Comparison of ENCODE assay signal across 30 cellular contexts in the genomic region with DNA sequence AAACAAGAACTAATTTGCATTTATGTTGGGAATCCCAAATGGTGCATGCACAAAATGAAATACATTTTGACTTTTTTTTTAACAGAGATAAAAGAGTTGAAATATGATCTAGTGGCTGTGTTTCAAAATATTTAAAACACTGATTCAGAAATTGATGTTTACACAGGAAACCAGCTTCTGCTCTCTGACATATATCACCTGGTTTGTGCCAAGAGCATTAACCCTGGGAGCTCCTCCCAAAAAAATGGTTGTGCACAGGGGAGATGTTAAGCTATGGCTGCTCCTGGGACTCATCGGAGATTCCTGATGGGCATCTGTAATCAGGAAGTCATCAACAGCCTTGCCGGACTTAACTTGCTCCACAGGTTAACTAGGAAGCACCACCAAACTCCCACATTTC.
"Had no signal": no experiment of that assay in that cellular context is flagged by ENCODE, and none has a peak within 500 bp of the region (broad histone marks: within the 10 kb centered on the region; RNA-seq: fewer than 3 reads in every experiment).

No MANE protein-coding gene starts in this region.

- H3K4me3 Mint-ChIP-seq: naive B cell; naive thymus-derived CD8-positive, alpha-beta T cell; natural killer cell treated with Interleukin-12 subunit alpha and Interleukin-12 subunit beta and Interleukin-15 and Interleukin-18, amount 100 ng/mL, for 72 hours; nephron progenitor cell; neural crest cell; stimulated activated memory B cell treated with anti-CD40 and anti-IgM and Interleukin-4, amounts not matched to agents 10 μg/mL and 1 μg/mL and 100 μg/mL, for 72 hours; stimulated activated naive CD8-positive, alpha-beta T cell treated with anti-CD3 and anti-CD28 coated beads, Interleukin-15, amount 100 ng/mL, for 72 hours had no signal

- H3K9me3 ChIP-seq: ovary, psoas muscle, right lobe of liver, sigmoid colon, suprapubic skin, testis, tibial artery, transverse colon, upper lobe of left lung had no signal

- H2AFZ ChIP-seq: parathyroid adenoma had no signal

- FAIRE-seq: small intestine, urothelium cell line had no signal

- H3K9ac ChIP-seq: parathyroid adenoma had no signal

- H3K36me3 ChIP-seq: ovary, right lobe of liver, sigmoid colon, suprapubic skin, tibial artery, transverse colon, upper lobe of left lung had no signal

- DNase-seq: naive B cell; naive thymus-derived CD8-positive, alpha-beta T cell; nephron progenitor cell; occipital lobe; ovary; psoas muscle; right cardiac atrium; right lobe of liver; sigmoid colon; small intestine; stimulated activated CD4-positive, alpha-beta T cell treated with anti-CD3 and anti-CD28 coated beads, Interleukin-12 subunit alpha, Interleukin-12 subunit beta, amount 100 ng/mL, for 4 hours; stimulated activated CD4-positive, alpha-beta T cell treated with anti-CD3 and anti-CD28 coated beads, Interleukin-1b, Interleukin-23, amount 100 ng/mL, for 48 hours; stimulated activated CD4-positive, alpha-beta T cell treated with anti-CD3 and anti-CD28 coated beads, Interleukin-4, amount 100 ng/mL, for 1 hour; stimulated activated CD4-positive, alpha-beta T cell treated with anti-CD3 and anti-CD28 coated beads, Interleukin-4, amount 100 ng/mL, for 4 hours; stimulated activated CD8-positive, alpha-beta memory T cell treated with anti-CD3 and anti-CD28 coated beads, Interleukin-4, amount 100 ng/mL, for 48 hours; stimulated activated naive CD4-positive, alpha-beta T cell; stimulated activated naive CD8-positive, alpha-beta T cell treated with anti-CD3 and anti-CD28 coated beads, Interleukin-15, amount 100 ng/mL, for 72 hours; stimulated activated naive CD8-positive, alpha-beta T cell treated with anti-CD3 and anti-CD28 coated beads, Interleukin-15, Interleukin-2, amounts not matched to agents 100 U/mL and 50 U/mL, for 24 hours; substantia nigra; testis; tibial artery; transverse colon; upper lobe of left lung had no signal

- H3K4me1 Mint-ChIP-seq: naive B cell; nephron progenitor cell; neural crest cell; stimulated activated memory B cell treated with anti-CD40 and anti-IgM and Interleukin-4, amounts not matched to agents 10 μg/mL and 1 μg/mL and 100 μg/mL, for 72 hours; stimulated activated naive CD8-positive, alpha-beta T cell treated with anti-CD3 and anti-CD28 coated beads, Interleukin-15, amount 100 ng/mL, for 72 hours had no signal

- H3K4me3 ChIP-seq: ovary, psoas muscle, right lobe of liver, sigmoid colon, suprapubic skin, testis, tibial artery, transverse colon, upper lobe of left lung had no signal

- H3K36me3 Mint-ChIP-seq: naive B cell; naive thymus-derived CD8-positive, alpha-beta T cell; natural killer cell treated with Interleukin-12 subunit alpha and Interleukin-12 subunit beta and Interleukin-15 and Interleukin-18, amount 100 ng/mL, for 72 hours; stimulated activated memory B cell treated with anti-CD40 and anti-IgM and Interleukin-4, amounts not matched to agents 10 μg/mL and 1 μg/mL and 100 μg/mL, for 72 hours had no signal

- H3K79me2 ChIP-seq: parathyroid adenoma had no signal

- H3K4me1 ChIP-seq: parathyroid adenoma, psoas muscle, right lobe of liver, sigmoid colon, suprapubic skin, testis, tibial artery, transverse colon, upper lobe of left lung had no signal

- ATAC-seq: naive thymus-derived CD8-positive, alpha-beta T cell; psoas muscle; right cardiac atrium; right lobe of liver; stimulated activated naive CD8-positive, alpha-beta T cell treated with anti-CD3 and anti-CD28 coated beads, Interleukin-15, amount 100 ng/mL, for 72 hours; stimulated activated naive CD8-positive, alpha-beta T cell treated with anti-CD3 and anti-CD28 coated beads, Interleukin-15, Interleukin-2, amounts not matched to agents 100 U/mL and 50 U/mL, for 24 hours had no signal

- H3K27ac ChIP-seq: ovary, parathyroid adenoma, psoas muscle, right lobe of liver, sigmoid colon, suprapubic skin, testis, tibial artery, transverse colon, upper lobe of left lung had no signal

- H3K27me3 ChIP-seq: ovary, right lobe of liver, testis, upper lobe of left lung had no signal

- H3K27ac Mint-ChIP-seq: naive B cell; naive thymus-derived CD8-positive, alpha-beta T cell; natural killer cell treated with Interleukin-12 subunit alpha and Interleukin-12 subunit beta and Interleukin-15 and Interleukin-18, amount 100 ng/mL, for 72 hours; nephron progenitor cell; progenitor cell of endocrine pancreas; stimulated activated memory B cell treated with anti-CD40 and anti-IgM and Interleukin-4, amounts not matched to agents 10 μg/mL and 1 μg/mL and 100 μg/mL, for 72 hours; stimulated activated naive CD8-positive, alpha-beta T cell treated with anti-CD3 and anti-CD28 coated beads, Interleukin-15, amount 100 ng/mL, for 72 hours had no signal

- H3K9me3 Mint-ChIP-seq: naive B cell; naive thymus-derived CD8-positive, alpha-beta T cell; natural killer cell treated with Interleukin-12 subunit alpha and Interleukin-12 subunit beta and Interleukin-15 and Interleukin-18, amount 100 ng/mL, for 72 hours; nephron progenitor cell; neural crest cell; stimulated activated memory B cell treated with anti-CD40 and anti-IgM and Interleukin-4, amounts not matched to agents 10 μg/mL and 1 μg/mL and 100 μg/mL, for 72 hours; stimulated activated naive CD8-positive, alpha-beta T cell treated with anti-CD3 and anti-CD28 coated beads, Interleukin-15, amount 100 ng/mL, for 72 hours had no signal
